ENCODE assay signal across 13 cellular contexts in the genomic region with DNA sequence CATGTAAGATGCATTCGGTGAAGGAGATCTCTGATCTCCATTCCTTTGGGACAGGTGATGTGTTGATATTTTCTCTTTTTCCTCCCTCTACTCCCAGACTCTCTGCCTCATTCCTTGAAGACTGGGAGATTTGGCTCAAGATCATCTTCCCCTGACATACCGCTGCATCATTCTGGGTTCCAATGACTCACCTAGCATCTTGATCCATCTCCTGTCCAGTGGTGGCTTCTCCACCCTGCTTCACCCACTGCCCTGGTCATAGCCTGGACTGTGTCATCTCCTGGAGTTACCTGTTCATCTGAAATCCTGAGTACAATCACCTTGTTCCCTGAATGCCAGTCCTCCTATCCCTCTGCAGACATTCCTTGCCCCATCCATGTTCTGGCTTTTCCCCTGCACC. TPM values are rescaled to one million over a fixed set of nuclear protein-coding genes. Genes with fewer than 3 reads are reported as not detected.
DNase-seq lines count a peak whose midpoint lies in the region; ATAC-seq, FAIRE-seq and TF ChIP-seq lines count a peak whose summit lies in the region.
"Had no signal": no experiment of that assay in that cellular context is flagged by ENCODE, and none has a peak within 500 bp of the region (broad histone marks: within the 10 kb centered on the region; RNA-seq: fewer than 3 reads in every experiment).

No MANE protein-coding gene starts in this region.

- POLR2A ChIA-PET in H1 (lab: Charles Lee; ENCODE audit: partially characterized antibody): interaction anchor here (1.0 to 2.3 kb wide), 2 partner anchors 9 kb away, joined by 4 to 8 read pairs; no protein-coding TSS in a partner anchor
- POLR2A ChIA-PET in naive thymus-derived CD8-positive, alpha-beta T cell (lab: Charles Lee): no interaction called here

- TF ChIP-seq RAD21 in H1 (IDR thresholded peaks at IDR 0.05 in 1 of 2, conservative IDR thresholded peaks at IDR 0.05 in 1 of 2; ENCODE audit: low read depth in 2 of 2, low read length in 2 of 2): no peak

- H3K23ac ChIP-seq in H1 (ENCODE audit: insufficient read length): no peak overlapping the region

- H4K91ac ChIP-seq in H1 (replicated peaks; ENCODE audit: insufficient read length, low read length): no peak overlapping the region

- no peak overlapping the region for H3K4ac ChIP-seq in H1 (replicated peaks; ENCODE audit: insufficient read length, low read depth, low read length)

- H3K79me1 ChIP-seq in H1 (ENCODE audit: low read depth, low read length): peaks cover 17% of the 10 kb centered on the region

- H3K36me3 ChIP-seq in heart left ventricle (peaks cover 0 to 19% (median 11%) of the 10 kb centered on the region in 9 donors), H1 (ENCODE audit: control insufficient read depth in 2 of 4, insufficient read depth in 4 of 4, low read length in 3 of 4) (peaks cover 0 to 2% (median 0%) of the 10 kb centered on the region in 4 experiments; a peak in 1 of 8 replicates), upper lobe of right lung (no peaks in the 10 kb centered on the region)
- H3K36me3 ChIP-seq: tibial nerve had no signal

- H3K23me2 ChIP-seq in H1 (ENCODE audit: low read depth, low read length): no peaks in the 10 kb centered on the region

- H2AFZ ChIP-seq in H1 (ENCODE audit: low read length): no peak overlapping the region

- WGBS in heart left ventricle, 4 donors: 81 to 88% (median 83%) methylated on average over 2 of the region's 2 CpGs
- 94% methylated on average over 2 of the region's 2 CpGs; no CpG with 5 or more reads in 1 of the 2 experiments for WGBS in H1 (ENCODE audit: extremely low coverage in 1 of 2, insufficient coverage in 1 of 2, insufficient read length in 1 of 2, insufficient replicate concordance in 2 of 2, low coverage in 1 of 2, low lambda C conversion rate in 2 of 2, missing lambda C conversion rate in 1 of 2), 2 experiments

- H3K79me2 ChIP-seq in H1 (ENCODE audit: control insufficient read depth in 1 of 2, insufficient read depth in 2 of 2, low read length in 2 of 2): peaks cover 4 to 67% of the 10 kb centered on the region in 2 experiments; a peak in 3 of 4 replicates

- peaks cover 11 to 89% (median 71%) of the 10 kb centered on the region in 12 donors for H3K4me1 ChIP-seq in heart left ventricle
- peaks cover 6 to 14% (median 10%) of the 10 kb centered on the region in 4 experiments for H3K4me1 ChIP-seq in H1 (replicated peaks in 1 of 4; ENCODE audit: control insufficient read depth in 3 of 4, insufficient read depth in 4 of 4, low read length in 3 of 4)
- H3K4me1 ChIP-seq in upper lobe of right lung: peaks cover 59% of the 10 kb centered on the region

- no peak for ATAC-seq in heart left ventricle
- no peak for ATAC-seq in left cardiac atrium
- ATAC-seq in naive B cell (ENCODE audit: low read depth in 2 of 2): no peak
- ATAC-seq in upper lobe of right lung: no peak
- ATAC-seq in naive thymus-derived CD8-positive, alpha-beta T cell: no peak
- no peak for ATAC-seq in omental fat pad (ENCODE audit: low FRiP score)

- H3K36me3 Mint-ChIP-seq in naive B cell: peaks cover 11 to 20% of the 10 kb centered on the region in 2 donors
- H3K36me3 Mint-ChIP-seq in naive thymus-derived CD8-positive, alpha-beta T cell: peaks cover 0 to 26% (median 0%) of the 10 kb centered on the region in 3 donors

- H2BK15ac ChIP-seq in H1 (ENCODE audit: low read length): peak overlapping the region; percentile 72; the same call in 1 of the 2 replicates

- H3K27me3 ChIP-seq in heart left ventricle (no peaks in the 10 kb centered on the region), H1 (replicated peaks in 1 of 4; ENCODE audit: control insufficient read depth in 3 of 4, extremely low read depth in 1 of 4, insufficient read depth in 3 of 4, low read length in 3 of 4) (no peaks in the 10 kb centered on the region), upper lobe of right lung (no peaks in the 10 kb centered on the region)
- H3K27me3 ChIP-seq: tibial nerve had no signal

- H4K5ac ChIP-seq in H1 (ENCODE audit: insufficient read length, low read depth, low read length): no peak overlapping the region

- H3K9me3 ChIP-seq in heart left ventricle: no peaks in the 10 kb centered on the region
- no peaks in the 10 kb centered on the region for H3K9me3 ChIP-seq in H1 (ENCODE audit: insufficient read depth in 2 of 2, low read depth in 1 of 2, low read length in 1 of 2)
- no peaks in the 10 kb centered on the region for H3K9me3 ChIP-seq in upper lobe of right lung
- H3K9me3 ChIP-seq: HAP-1, tibial nerve had no signal

- TF ChIP-seq CTCF in heart left ventricle (IDR thresholded peaks at IDR 0.05): no peak
- no peak for TF ChIP-seq CTCF in H1 (IDR thresholded peaks at IDR 0.05; ENCODE audit: control extremely low read depth in 1 of 3, insufficient read depth in 1 of 3, low read depth in 1 of 3, low read length in 3 of 3)
- TF ChIP-seq CTCF in upper lobe of right lung (IDR thresholded peaks at IDR 0.05): no peak
- no peak for TF ChIP-seq CTCF in omental fat pad (IDR thresholded peaks at IDR 0.05)

- H3K9me3 Mint-ChIP-seq in naive B cell: no peaks in the 10 kb centered on the region
- H3K9me3 Mint-ChIP-seq in naive thymus-derived CD8-positive, alpha-beta T cell: no peaks in the 10 kb centered on the region

- TF ChIP-seq EP300 in H1 (IDR thresholded peaks at IDR 0.05; ENCODE audit: borderline replicate concordance in 1 of 2, low read depth in 2 of 2, low read length in 2 of 2): no peak

- no peak overlapping the region for H3K9ac ChIP-seq in H1 (replicated peaks in 1 of 4; ENCODE audit: extremely low read depth in 1 of 4, low read depth in 3 of 4, low read length in 3 of 4)

- intact Hi-C loops in heart left ventricle (cut with DNase I) (no loop called here), left cardiac atrium (cut with DNase I) (no loop called here), upper lobe of right lung (cut with DNase I) (no loop called here)

- TF ChIP-seq POLR2A in heart left ventricle (IDR thresholded peaks at IDR 0.05) (no peak), H1 (IDR thresholded peaks at IDR 0.05; ENCODE audit: control extremely low read depth in 1 of 2, low read depth in 2 of 2, low read length in 2 of 2) (no peak)

- 0 out of 2 replicates have a peak overlapping the region, but pooled peaks have one; percentile 63 for H2BK12ac ChIP-seq in H1 (ENCODE audit: low read depth, low read length)

- peak overlapping the region in 9 of 12 donors; percentile 24 to 89 (median 84) for H3K27ac ChIP-seq in heart left ventricle
- H3K27ac ChIP-seq in H1 (ENCODE audit: low read depth, low read length): no peak overlapping the region
- peak overlapping the region; percentile 71 for H3K27ac ChIP-seq in upper lobe of right lung

- H3K27me3 Mint-ChIP-seq in naive B cell: no peaks in the 10 kb centered on the region
- no peaks in the 10 kb centered on the region for H3K27me3 Mint-ChIP-seq in naive thymus-derived CD8-positive, alpha-beta T cell
- H3K27me3 Mint-ChIP-seq: activated CD4-positive, alpha-beta T cell treated with anti-CD3 and anti-CD28 coated beads, Interleukin-2, amount 10 ng/mL, durations not matched to agents 7 days and 5 days had no signal

- no peak overlapping the region for H3K18ac ChIP-seq in H1 (ENCODE audit: extremely low read depth, low read length)

- DNase-seq in heart left ventricle: no peak
- no peak for DNase-seq in left cardiac atrium
- DNase-seq in H1 (ENCODE audit: low read depth in 1 of 2, low spot score in 2 of 2): no peak
- DNase-seq in naive B cell: no peak
- no peak for DNase-seq in upper lobe of right lung
- no peak for DNase-seq in naive thymus-derived CD8-positive, alpha-beta T cell
- no peak for DNase-seq in omental fat pad (ENCODE audit: low spot score)
- DNase-seq in activated CD4-positive, alpha-beta T cell treated with anti-CD3 and anti-CD28 coated beads for 48 hours: no peak
- DNase-seq: activated CD4-positive, alpha-beta T cell treated with anti-CD3 and anti-CD28 coated beads, Interleukin-2, amount 10 ng/mL, durations not matched to agents 7 days and 5 days; activated naive CD4-positive, alpha-beta T cell had no signal

- H3K4me1 Mint-ChIP-seq in naive B cell: peaks cover 69 to 94% (median 91%) of the 10 kb centered on the region in 3 donors
- H3K4me1 Mint-ChIP-seq in naive thymus-derived CD8-positive, alpha-beta T cell: peaks cover 24 to 53% (median 30%) of the 10 kb centered on the region in 4 donors

- no peak overlapping the region for H3K14ac ChIP-seq in H1 (ENCODE audit: insufficient read length)

- peak overlapping the region; percentile 34; the same call in 1 of the 2 replicates for H2BK20ac ChIP-seq in H1 (ENCODE audit: low read length)

- H3K4me2 ChIP-seq in H1 (ENCODE audit: insufficient read depth in 1 of 2, low read depth in 2 of 2, low read length in 2 of 2): no peak overlapping the region

- CTCF ChIA-PET in H1 (lab: Charles Lee; ENCODE audit: partially characterized antibody): interaction anchor here (0.6 to 2.4 kb wide), 4 partner anchors 11 to 65 kb away, joined by 4 to 5 read pairs (median 4); no protein-coding TSS in a partner anchor

- no peak overlapping the region for H2BK5ac ChIP-seq in H1 (ENCODE audit: low read depth, low read length)

- no peak overlapping the region for H3K4me3 ChIP-seq in heart left ventricle
- no peak overlapping the region for H3K4me3 ChIP-seq in H1 (ENCODE audit: extremely low read depth in 1 of 4, insufficient read depth in 2 of 4, low read depth in 3 of 4, low read length in 4 of 4)
- H3K4me3 ChIP-seq in upper lobe of right lung: no peak overlapping the region
- H3K4me3 ChIP-seq: HAP-1, tibial nerve had no signal

- H4K8ac ChIP-seq in H1 (ENCODE audit: extremely low read depth, insufficient read depth, low read length): no peak overlapping the region

- H3K4me3 Mint-ChIP-seq in naive B cell: peak overlapping the region in 2 of 8 donors; percentile 48 to 54
- H3K4me3 Mint-ChIP-seq in naive thymus-derived CD8-positive, alpha-beta T cell: peak overlapping the region in 1 of 10 donors; percentile 1
- H3K4me3 Mint-ChIP-seq: activated CD4-positive, alpha-beta T cell treated with anti-CD3 and anti-CD28 coated beads, Interleukin-2, amount 10 ng/mL, durations not matched to agents 7 days and 5 days had no signal

- no peak overlapping the region; the same call in 1 of the 2 replicates for H2AK5ac ChIP-seq in H1 (ENCODE audit: low read depth, low read length)

- H3K27ac Mint-ChIP-seq in naive B cell: peak overlapping the region; percentile 16 to 86 (median 82)
- peak overlapping the region in 2 of 10 donors; percentile 46 to 59 for H3K27ac Mint-ChIP-seq in naive thymus-derived CD8-positive, alpha-beta T cell
- H3K27ac Mint-ChIP-seq: activated CD4-positive, alpha-beta T cell treated with anti-CD3 and anti-CD28 coated beads, Interleukin-2, amount 10 ng/mL, durations not matched to agents 7 days and 5 days had no signal

- H4K20me1 ChIP-seq in H1 (replicated peaks in 1 of 2; ENCODE audit: control insufficient read depth in 1 of 2, insufficient read depth in 2 of 2, low read length in 2 of 2): peaks cover 0 to 2% of the 10 kb centered on the region in 2 experiments

- FAIRE-seq in H1 (lab: Jason Lieb, UNC): no peak
- FAIRE-seq: G401.6 had no signal

- H3K56ac ChIP-seq in H1 (replicated peaks; ENCODE audit: insufficient read length, low read depth, low read length): no peak overlapping the region

- H2BK120ac ChIP-seq in H1 (replicated peaks; ENCODE audit: low read depth, low read length): no peak overlapping the region

RNA-seq across cellular contexts. Expression of a gene that starts 57.4 kb away (rescaled TPM):
- total RNA-seq in heart left ventricle (100 to 1,000 TPM; 149 to 364 (median 272) TPM), left cardiac atrium (100 to 1,000 TPM; 197 to 211 TPM), upper lobe of right lung (49.6 TPM), omental fat pad (10 to 100 TPM; 21.4 to 42.9 (median 37.0) TPM)
- polyA plus RNA-seq in heart left ventricle (10 to 100 TPM; 53.3 to 76.3 TPM), H1 (2011; rRNA removed) (21.3 and 25.8 TPM in 2 replicates), naive B cell (ENCODE audit: low read depth in 6 of 6) (10 to 100 TPM; 20.5 to 54.1 (median 28.4) TPM)
- 32.7 and 35.4 TPM in 2 replicates for total RNA-seq in H1 (2021; fragmentation: NEBNext Ultra II Directional; extraction: Animal tissue kit (Norgen Biotek cat#: 25700))
- polyA plus RNA-seq in H1 (2011; cell fraction: cytosol; rRNA removed): 23.4 TPM
- 39.0 TPM for polyA plus RNA-seq in H1 (2011; cell fraction: nucleus; rRNA removed)
- 21.0 to 24.1 TPM (median 22.8 TPM) in 4 replicates for polyA plus RNA-seq in H1 (2012, experiment 1 of 2)
- polyA plus RNA-seq in H1 (2012, experiment 2 of 2): 7.7 TPM
- 18.1 TPM for polyA plus RNA-seq in H1 (2013, experiment 1 of 2)
- polyA plus RNA-seq in H1 (2013, experiment 2 of 2): 18.5 TPM
- 36.0 and 42.3 TPM in 2 replicates for polyA minus RNA-seq in H1 (2011; rRNA and poly(A)+ RNA removed)
- 29.4 TPM for polyA minus RNA-seq in H1 (2011; cell fraction: cytosol; rRNA and poly(A)+ RNA removed)
- 33.6 TPM for polyA minus RNA-seq in H1 (2011; cell fraction: nucleus; rRNA and poly(A)+ RNA removed)
- total RNA-seq in naive thymus-derived CD8-positive, alpha-beta T cell: 10 to 100 TPM; 18.8 to 19.1 TPM
- polyA plus RNA-seq in naive thymus-derived CD8-positive, alpha-beta T cell: 1 to 10 TPM; 4.3 to 8.3 (median 4.8) TPM
